In the genomic region with DNA sequence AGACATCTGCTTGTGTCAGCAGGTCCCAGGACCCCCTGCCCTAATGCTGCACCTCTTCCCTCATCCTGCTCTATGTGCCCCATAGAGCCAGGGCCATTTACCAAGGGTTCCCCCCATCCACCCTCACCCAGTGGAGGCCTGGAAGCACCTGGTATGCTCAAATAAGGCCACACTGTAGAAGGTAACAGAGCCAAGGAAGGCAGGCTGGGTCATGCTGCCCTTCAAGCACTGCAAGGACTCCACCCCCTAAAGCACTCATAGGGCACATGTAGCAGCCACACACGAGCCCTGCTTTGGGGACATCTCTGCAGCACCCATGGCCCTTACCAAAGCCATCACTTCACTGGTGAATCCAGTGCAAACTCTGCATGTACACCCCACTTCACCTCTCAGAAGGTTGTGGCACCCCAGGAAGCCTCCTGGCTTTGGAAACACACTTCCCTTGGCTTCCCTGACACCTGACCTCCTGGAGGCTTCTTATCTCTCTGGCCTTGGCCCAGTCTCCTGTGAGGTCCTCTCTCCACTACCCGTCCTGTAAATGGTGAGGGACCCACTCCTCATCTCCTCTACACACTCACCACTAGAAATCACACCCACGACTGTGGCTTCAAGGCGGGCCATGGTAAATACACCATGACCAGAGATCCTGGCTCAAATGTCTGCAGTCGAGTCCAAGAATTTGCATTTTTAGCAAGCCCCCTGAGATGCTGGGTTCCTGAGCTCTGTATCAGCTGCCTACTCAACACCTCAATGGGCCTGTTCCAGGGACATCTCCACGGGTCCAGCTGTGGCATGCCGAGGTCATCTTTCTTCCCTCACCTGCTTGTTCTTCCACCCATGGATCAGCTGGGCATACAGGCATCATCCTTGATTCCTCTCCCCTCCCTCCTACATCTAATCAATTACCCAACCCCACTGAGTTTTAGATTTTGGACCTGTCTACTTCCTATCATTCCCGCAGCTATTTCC, we compare ENCODE assay signal across 21 cellular contexts.
DNase-seq lines count a peak whose midpoint lies in the region; ATAC-seq and TF ChIP-seq lines count a peak whose summit lies in the region.
"Had no signal": no experiment of that assay in that cellular context is flagged by ENCODE, and none has a peak within 500 bp of the region (broad histone marks: within the 10 kb centered on the region; RNA-seq: fewer than 3 reads in every experiment).

No MANE protein-coding gene starts in this region.

- H3K36me3 ChIP-seq in RWPE2 (ENCODE audit: low read depth) = no peaks in the 10 kb centered on the region
- H3K36me3 ChIP-seq: ascending aorta, spleen had no signal

- H3K4me3 ChIP-seq in RWPE2 (ENCODE audit: severe bottlenecking) = no peak overlapping the region
- H3K4me3 ChIP-seq: ascending aorta, spleen, testis had no signal

- H3K4me1 ChIP-seq in RWPE2 (ENCODE audit: insufficient read depth, poor library complexity, severe bottlenecking) (peaks cover 40% of the 10 kb centered on the region), foreskin keratinocyte (peaks cover 29% of the 10 kb centered on the region)
- H3K4me1 ChIP-seq: testis had no signal

- H3K4me3 Mint-ChIP-seq in CD4-positive, alpha-beta T cell = no peak overlapping the region
- H3K4me3 Mint-ChIP-seq: endodermal cell, mesothelial cell of epicardium, neural crest cell had no signal

- peak overlapping the region; percentile 69 for H3K27ac Mint-ChIP-seq in CD4-positive, alpha-beta T cell
- H3K27ac Mint-ChIP-seq: endodermal cell, mesothelial cell of epicardium, progenitor cell of endocrine pancreas had no signal

- no peak for ATAC-seq in CD4-positive, alpha-beta T cell (ENCODE audit: poor library complexity)
- ATAC-seq in RWPE2 (ENCODE audit: low read depth) (0 out of 3 replicates have a peak, but pooled peaks have one; percentile 14), foreskin keratinocyte (peak; percentile 18), sciatic nerve (peak; percentile 4), HG02642 (IDR thresholded peaks at IDR 0.05; ENCODE audit: poor library complexity, unreplicated experiment) (no peak)

- peaks cover 95% of the 10 kb centered on the region for H3K4me1 Mint-ChIP-seq in CD4-positive, alpha-beta T cell (ENCODE audit: low read depth)

- H3K27me3 ChIP-seq in CD4-positive, alpha-beta T cell (ENCODE audit: control insufficient read depth, insufficient read depth, low read length) = no peaks in the 10 kb centered on the region
- no peaks in the 10 kb centered on the region for H3K27me3 ChIP-seq in RWPE2 (ENCODE audit: insufficient read depth, poor library complexity, severe bottlenecking)
- H3K27me3 ChIP-seq in foreskin keratinocyte = no peaks in the 10 kb centered on the region
- H3K27me3 ChIP-seq: ascending aorta, testis had no signal

- DNase-seq in CD4-positive, alpha-beta T cell = no peak
- DNase-seq in RWPE2 (ENCODE audit: low spot score) (no peak), foreskin keratinocyte (no peak), sciatic nerve (ENCODE audit: low spot score) (no peak), GF-D8 (lab: John Stamatoyannopoulos, UW) (no peak), GDM1 (lab: John Stamatoyannopoulos, UW) (no peak)
- DNase-seq: activated CD4-positive, alpha-beta T cell treated with anti-CD3 and anti-CD28 coated beads for 4 hours; COR-L47; endodermal cell; hypothalamus; islet precursor cell; NCI-H2029 treated with DMSO at 0.1 percent for 48 hours; NCI-H510A; spleen; stimulated activated CD8-positive, alpha-beta memory T cell treated with anti-CD3 and anti-CD28 coated beads, Interleukin-4, amount 100 ng/mL, for 48 hours; testis had no signal

- H3K9me3 Mint-ChIP-seq in CD4-positive, alpha-beta T cell = no peaks in the 10 kb centered on the region
- H3K9me3 Mint-ChIP-seq: endodermal cell, mesothelial cell of epicardium, neural crest cell had no signal

- CTCF ChIA-PET in CD4-positive, alpha-beta T cell (lab: Charles Lee) = no interaction called here

- intact Hi-C loops in CD4-positive, alpha-beta T cell (cut with DNase I, micrococcal nuclease) = no loop called here
- intact Hi-C loops in sciatic nerve (cut with DNase I) = no loop called here

- H3K9me3 ChIP-seq in CD4-positive, alpha-beta T cell (ENCODE audit: control insufficient read depth, low read length) = no peaks in the 10 kb centered on the region
- H3K9me3 ChIP-seq in RWPE2 (ENCODE audit: severe bottlenecking) = no peaks in the 10 kb centered on the region
- H3K9me3 ChIP-seq: ascending aorta, spleen, testis had no signal

- H3K27me3 Mint-ChIP-seq in CD4-positive, alpha-beta T cell = no peaks in the 10 kb centered on the region
- H3K27me3 Mint-ChIP-seq: progenitor cell of endocrine pancreas had no signal

- H3K27ac ChIP-seq in CD4-positive, alpha-beta T cell (ENCODE audit: low read depth, low read length) = no peak overlapping the region
- H3K27ac ChIP-seq in RWPE2 (ENCODE audit: poor library complexity, severe bottlenecking) (peak overlapping the region; percentile 67), foreskin keratinocyte (no peak overlapping the region)
- H3K27ac ChIP-seq: ascending aorta, spleen, testis had no signal

- no peak for TF ChIP-seq CTCF in CD4-positive, alpha-beta T cell (IDR thresholded peaks at IDR 0.05)
- no peak for TF ChIP-seq CTCF in RWPE2 (IDR thresholded peaks at IDR 0.05; ENCODE audit: poor library complexity, severe bottlenecking)
- TF ChIP-seq CTCF in foreskin keratinocyte (conservative IDR thresholded peaks at IDR 0.05) = no peak

- POLR2A ChIA-PET in CD4-positive, alpha-beta T cell (lab: Charles Lee) = interaction anchor here (0.9 kb wide), 1 partner anchor 12 kb away, joined by 3 read pairs; no protein-coding TSS in a partner anchor

- peaks cover 12% of the 10 kb centered on the region for H3K36me3 Mint-ChIP-seq in CD4-positive, alpha-beta T cell (ENCODE audit: low read depth)
- H3K36me3 Mint-ChIP-seq: mesothelial cell of epicardium had no signal

Comparison
In these comparisons a context has a peak if more than half of its experiments do, and no peak if none do; other contexts are left out.
1. ATAC-seq: peak in RWPE2 (single experiment), foreskin keratinocyte (single experiment) and sciatic nerve (single experiment); none in CD4-positive, alpha-beta T cell (single experiment) and HG02642 (single experiment).